ENCODE assay signal across 9 cellular contexts in the genomic region with DNA sequence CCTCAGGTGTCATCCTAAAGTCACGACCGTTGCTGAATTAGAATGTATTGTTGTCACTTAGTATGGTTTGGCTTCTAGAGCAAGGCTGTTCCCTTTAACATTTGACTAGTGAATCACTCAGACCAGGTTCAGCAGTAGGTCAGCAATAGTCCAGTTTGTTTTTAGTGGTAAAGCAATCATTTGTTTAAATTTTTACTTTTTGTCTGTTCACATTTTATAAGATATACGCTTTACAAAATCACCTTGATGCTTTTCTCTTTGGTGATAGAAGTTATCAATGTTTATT. TPM values are rescaled to one million over a fixed set of nuclear protein-coding genes. Genes with fewer than 3 reads are reported as not detected.
DNase-seq lines count a peak whose midpoint lies in the region; ATAC-seq lines count a peak whose summit lies in the region.
"Had no signal": no experiment of that assay in that cellular context is flagged by ENCODE, and none has a peak within 500 bp of the region (broad histone marks: within the 10 kb centered on the region; RNA-seq: fewer than 3 reads in every experiment).

No MANE protein-coding gene starts in this region.

- peaks cover 0 to 25% (median 20%) of the 10 kb centered on the region in 5 donors for H3K4me1 ChIP-seq in subcutaneous abdominal adipose tissue (ENCODE audit: control insufficient read depth in 5 of 5, insufficient read depth in 5 of 5, low read length in 5 of 5)

- peak overlapping the region in 1 of 5 donors; percentile 92 for H3K4me3 ChIP-seq in subcutaneous abdominal adipose tissue (ENCODE audit: low read depth in 1 of 5, low read length in 5 of 5)

- H3K9ac ChIP-seq in subcutaneous abdominal adipose tissue (ENCODE audit: low read length in 5 of 5): no peak overlapping the region

- no peak for ATAC-seq in activated T-cell treated with anti-CD3 and anti-CD28 coated beads, Interleukin-2, amount 50 U/mL, for 4 hours
- no peak for ATAC-seq in HG02798 (IDR thresholded peaks at IDR 0.05; ENCODE audit: poor library complexity, unreplicated experiment)
- no peak for ATAC-seq in GM21390 (IDR thresholded peaks at IDR 0.05; ENCODE audit: unreplicated experiment)

- H3K9me3 Mint-ChIP-seq in activated T-cell treated with anti-CD3 and anti-CD28 coated beads, Interleukin-2, amount 50 U/mL, for 4 hours: no peaks in the 10 kb centered on the region
- no peaks in the 10 kb centered on the region for H3K9me3 Mint-ChIP-seq in activated CD4-positive, alpha-beta memory T cell treated with anti-CD3 and anti-CD28 coated beads, Interleukin-2, amount 10 ng/mL, durations not matched to agents 7 days and 5 days

- POLR2A ChIA-PET in activated CD4-positive, alpha-beta memory T cell treated with anti-CD3 and anti-CD28 coated beads, Interleukin-2, amount 10 ng/mL, durations not matched to agents 7 days and 5 days (lab: Charles Lee): interaction anchor here (1.2 to 2.1 kb wide), 3 partner anchors 67 to 499 kb away, joined by 4 to 14 read pairs (median 4); no protein-coding TSS in a partner anchor

- H3K27me3 Mint-ChIP-seq in activated T-cell treated with anti-CD3 and anti-CD28 coated beads, Interleukin-2, amount 50 U/mL, for 4 hours (ENCODE audit: low read depth): peaks cover 1% of the 10 kb centered on the region
- no peaks in the 10 kb centered on the region for H3K27me3 Mint-ChIP-seq in activated CD4-positive, alpha-beta memory T cell treated with anti-CD3 and anti-CD28 coated beads, Interleukin-2, amount 10 ng/mL, durations not matched to agents 7 days and 5 days

- H3K4me3 Mint-ChIP-seq in activated T-cell treated with anti-CD3 and anti-CD28 coated beads, Interleukin-2, amount 50 U/mL, for 4 hours: peak overlapping the region; percentile 98
- H3K4me3 Mint-ChIP-seq in activated CD4-positive, alpha-beta memory T cell treated with anti-CD3 and anti-CD28 coated beads, Interleukin-2, amount 10 ng/mL, durations not matched to agents 7 days and 5 days: peak overlapping the region; percentile 93

- H3K9me3 ChIP-seq in subcutaneous abdominal adipose tissue (ENCODE audit: control insufficient read depth in 5 of 5, low read length in 5 of 5): no peaks in the 10 kb centered on the region
- H3K9me3 ChIP-seq: BE2C had no signal

- no peak for DNase-seq in activated T-cell treated with anti-CD3 and anti-CD28 coated beads, Interleukin-2, amount 50 U/mL, for 4 hours
- DNase-seq in activated T-cell treated with anti-CD3 and anti-CD28 coated beads, Interleukin-2, amount 50 U/mL, for 48 hours: no peak
- DNase-seq in activated CD4-positive, alpha-beta memory T cell treated with anti-CD3 and anti-CD28 coated beads, Interleukin-2, amount 10 ng/mL, durations not matched to agents 7 days and 5 days: no peak
- DNase-seq in iris pigment epithelial cell (ENCODE audit: low read depth): peak; percentile 74
- DNase-seq in stimulated activated CD4-positive, alpha-beta T cell treated with anti-CD3 and anti-CD28 coated beads, Interleukin-4, amount 100 ng/mL, for 1 hour: no peak

- H3K36me3 ChIP-seq in subcutaneous abdominal adipose tissue (ENCODE audit: control insufficient read depth in 5 of 5, insufficient read depth in 5 of 5, low read length in 5 of 5): peaks cover 0 to 8% (median 6%) of the 10 kb centered on the region in 5 donors
- H3K36me3 ChIP-seq: BE2C had no signal

- no peaks in the 10 kb centered on the region for H3K27me3 ChIP-seq in subcutaneous abdominal adipose tissue (ENCODE audit: control insufficient read depth in 5 of 5, insufficient read depth in 4 of 5, low read length in 5 of 5)
- H3K27me3 ChIP-seq: BE2C had no signal

- H3K4me1 Mint-ChIP-seq in activated T-cell treated with anti-CD3 and anti-CD28 coated beads, Interleukin-2, amount 50 U/mL, for 4 hours (ENCODE audit: low read depth): peaks cover 74% of the 10 kb centered on the region
- H3K4me1 Mint-ChIP-seq in activated CD4-positive, alpha-beta memory T cell treated with anti-CD3 and anti-CD28 coated beads, Interleukin-2, amount 10 ng/mL, durations not matched to agents 7 days and 5 days: peaks cover 64% of the 10 kb centered on the region

- peak overlapping the region; percentile 98 for H3K27ac Mint-ChIP-seq in activated CD4-positive, alpha-beta memory T cell treated with anti-CD3 and anti-CD28 coated beads, Interleukin-2, amount 10 ng/mL, durations not matched to agents 7 days and 5 days

- peak overlapping the region; percentile 90 for H3K27ac ChIP-seq in subcutaneous abdominal adipose tissue (ENCODE audit: low read depth, low read length)

- CTCF ChIA-PET in activated CD4-positive, alpha-beta memory T cell treated with anti-CD3 and anti-CD28 coated beads, Interleukin-2, amount 10 ng/mL, durations not matched to agents 7 days and 5 days (lab: Charles Lee): no interaction called here

- peaks cover 23% of the 10 kb centered on the region for H3K36me3 Mint-ChIP-seq in activated T-cell treated with anti-CD3 and anti-CD28 coated beads, Interleukin-2, amount 50 U/mL, for 4 hours (ENCODE audit: insufficient read depth)
- H3K36me3 Mint-ChIP-seq in activated CD4-positive, alpha-beta memory T cell treated with anti-CD3 and anti-CD28 coated beads, Interleukin-2, amount 10 ng/mL, durations not matched to agents 7 days and 5 days (ENCODE audit: low read depth): peaks cover 40% of the 10 kb centered on the region

RNA-seq across cellular contexts. Expression of a gene that starts 1.2 kb away (rescaled TPM):
- 10 to 100 TPM; 34.3 to 45.9 (median 35.6) TPM for total RNA-seq in activated T-cell treated with anti-CD3 and anti-CD28 coated beads, Interleukin-2, amount 50 U/mL, for 4 hours
- total RNA-seq in activated CD4-positive, alpha-beta memory T cell treated with anti-CD3 and anti-CD28 coated beads, Interleukin-2, amount 10 ng/mL, durations not matched to agents 7 days and 5 days: 10 to 100 TPM; 51.4 to 56.6 TPM

RNA-seq across cellular contexts. Expression of a gene that starts 1.6 kb away (rescaled TPM):
- 1 to 10 TPM in 2 of 3 donors, under 1 TPM in 1; 0.79 to 1.6 (median 1.2) TPM for total RNA-seq in activated T-cell treated with anti-CD3 and anti-CD28 coated beads, Interleukin-2, amount 50 U/mL, for 4 hours
- total RNA-seq in activated CD4-positive, alpha-beta memory T cell treated with anti-CD3 and anti-CD28 coated beads, Interleukin-2, amount 10 ng/mL, durations not matched to agents 7 days and 5 days: 1 to 10 TPM; 2.2 to 2.8 TPM
